In genomic region chr15:89463113-89463512, GRCh38 we compare ENCODE assay signal across 25 cellular contexts. TPM values are rescaled to one million over a fixed set of nuclear protein-coding genes. Genes with fewer than 3 reads are reported as not detected.
"Had no signal": no experiment of that assay in that cellular context is flagged by ENCODE, and none has a peak within 500 bp of the region (broad histone marks: within the 10 kb centered on the region; RNA-seq: fewer than 3 reads in every experiment).

No MANE protein-coding gene starts in this region.

- H3K27me3 ChIP-seq: colonic mucosa, dorsolateral prefrontal cortex, gastrocnemius medialis, testis, vagina had no signal

- H3K9me3 ChIP-seq: colonic mucosa, esophagus squamous epithelium, gastrocnemius medialis, testis, vagina had no signal

- H3K4me3 ChIP-seq: colonic mucosa, esophagus squamous epithelium, gastrocnemius medialis, smooth muscle cell, testis, vagina had no signal

- ATAC-seq: activated T-helper 17 cell treated with anti-CD3 and anti-CD28 coated beads, Interleukin-2, amount 50 U/mL, for 72 hours; effector memory CD8-positive, alpha-beta T cell; gastrocnemius medialis; sciatic nerve had no signal

- H2AFZ ChIP-seq: parathyroid adenoma had no signal

- DNase-seq: activated CD4-positive, alpha-beta T cell treated with anti-CD3 and anti-CD28 coated beads for 1 hour; activated CD8-positive, alpha-beta memory T cell treated with anti-CD3 and anti-CD28 coated beads for 24 hours; activated CD8-positive, alpha-beta memory T cell treated with anti-CD3 and anti-CD28 coated beads, Interleukin-2, amount 50 U/mL, for 4 hours; activated T-cell treated with anti-CD3 and anti-CD28 coated beads, Interleukin-2, amount 50 U/mL, for 24 hours; colonic mucosa; effector memory CD8-positive, alpha-beta T cell; esophagus squamous epithelium; gastrocnemius medialis; left ventricle myocardium superior; stimulated activated CD4-positive, alpha-beta T cell treated with anti-CD3 and anti-CD28 coated beads, Interleukin-2, amount 100 ng/mL, for 48 hours; stimulated activated CD8-positive, alpha-beta memory T cell treated with anti-CD3 and anti-CD28 coated beads, Interleukin-4, amount 100 ng/mL, for 48 hours; stimulated activated naive B cell treated with anti-CD40 and anti-IgM and Interleukin-4, amounts not matched to agents 10 μg/mL and 1 μg/mL and 100 μg/mL, for 72 hours had no signal

- H3K9ac ChIP-seq: parathyroid adenoma had no signal

- H3K79me2 ChIP-seq: parathyroid adenoma had no signal

- H3K36me3 ChIP-seq: colonic mucosa, esophagus squamous epithelium, gastrocnemius medialis, vagina had no signal

- H3K27ac ChIP-seq: colonic mucosa, esophagus squamous epithelium, gastrocnemius medialis, parathyroid adenoma, testis, vagina had no signal

- H3K4me1 ChIP-seq: colonic mucosa, esophagus squamous epithelium, gastrocnemius medialis, parathyroid adenoma, testis, vagina had no signal

- H3K4me2 ChIP-seq: smooth muscle cell had no signal

- FAIRE-seq: bronchial epithelial cell, TTC549 had no signal

RNA-seq across cellular contexts. Expression of gene RHCG, which starts 33.3 kb away (rescaled TPM):
- total RNA-seq: activated naive CD4-positive, alpha-beta T cell treated with anti-CD3 and anti-CD28 coated beads, Interleukin-2, amount 50 U/mL, for 72 hours; activated T-helper 17 cell treated with anti-CD3 and anti-CD28 coated beads, Interleukin-2, amount 50 U/mL, for 72 hours; aorta; gastrocnemius medialis; left ventricle myocardium superior; mononuclear cell; myocyte; sciatic nerve had no signal
